ENCODE assay signal across 1 cellular context in the genomic region with DNA sequence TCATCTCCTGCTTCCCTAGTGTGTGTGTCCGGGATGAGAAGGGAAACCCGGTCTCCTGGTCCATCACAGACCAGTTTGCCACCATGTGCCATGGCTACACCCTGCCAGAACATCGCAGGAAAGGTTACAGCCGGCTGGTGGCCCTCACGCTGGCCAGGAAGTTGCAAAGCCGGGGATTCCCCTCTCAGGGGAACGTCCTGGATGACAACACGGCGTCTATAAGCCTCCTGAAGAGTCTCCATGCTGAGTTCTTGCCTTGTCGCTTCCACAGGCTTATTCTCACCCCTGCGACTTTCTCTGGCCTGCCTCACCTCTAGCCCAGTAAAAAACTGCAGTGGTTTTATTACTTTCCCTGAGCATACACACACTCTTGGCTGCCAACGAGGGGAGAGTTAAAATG.
TF ChIP-seq lines count a peak whose summit lies in the region.

No MANE protein-coding gene starts in this region.

TF ChIP-seq in K562, 482 proteins besides CTCF, POLR2A, EP300 and RAD21 (continued from another document):
- TF ChIP-seq, protein P1, sequence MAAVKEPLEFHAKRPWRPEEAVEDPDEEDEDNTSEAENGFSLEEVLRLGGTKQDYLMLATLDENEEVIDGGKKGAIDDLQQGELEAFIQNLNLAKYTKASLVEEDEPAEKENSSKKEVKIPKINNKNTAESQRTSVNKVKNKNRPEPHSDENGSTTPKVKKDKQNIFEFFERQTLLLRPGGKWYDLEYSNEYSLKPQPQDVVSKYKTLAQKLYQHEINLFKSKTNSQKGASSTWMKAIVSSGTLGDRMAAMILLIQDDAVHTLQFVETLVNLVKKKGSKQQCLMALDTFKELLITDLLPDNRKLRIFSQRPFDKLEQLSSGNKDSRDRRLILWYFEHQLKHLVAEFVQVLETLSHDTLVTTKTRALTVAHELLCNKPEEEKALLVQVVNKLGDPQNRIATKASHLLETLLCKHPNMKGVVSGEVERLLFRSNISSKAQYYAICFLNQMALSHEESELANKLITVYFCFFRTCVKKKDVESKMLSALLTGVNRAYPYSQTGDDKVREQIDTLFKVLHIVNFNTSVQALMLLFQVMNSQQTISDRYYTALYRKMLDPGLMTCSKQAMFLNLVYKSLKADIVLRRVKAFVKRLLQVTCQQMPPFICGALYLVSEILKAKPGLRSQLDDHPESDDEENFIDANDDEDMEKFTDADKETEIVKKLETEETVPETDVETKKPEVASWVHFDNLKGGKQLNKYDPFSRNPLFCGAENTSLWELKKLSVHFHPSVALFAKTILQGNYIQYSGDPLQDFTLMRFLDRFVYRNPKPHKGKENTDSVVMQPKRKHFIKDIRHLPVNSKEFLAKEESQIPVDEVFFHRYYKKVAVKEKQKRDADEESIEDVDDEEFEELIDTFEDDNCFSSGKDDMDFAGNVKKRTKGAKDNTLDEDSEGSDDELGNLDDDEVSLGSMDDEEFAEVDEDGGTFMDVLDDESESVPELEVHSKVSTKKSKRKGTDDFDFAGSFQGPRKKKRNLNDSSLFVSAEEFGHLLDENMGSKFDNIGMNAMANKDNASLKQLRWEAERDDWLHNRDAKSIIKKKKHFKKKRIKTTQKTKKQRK (IDR thresholded peaks at IDR 0.05; ENCODE audit: borderline replicate concordance, low read depth, low read length) = no peak
- TF ChIP-seq SOX6 (IDR thresholded peaks at IDR 0.05) (no peak), CBX3 (IDR thresholded peaks at IDR 0.05; ENCODE audit: borderline replicate concordance in 1 of 2, low read length in 2 of 2) (no peak), SAFB2 (IDR thresholded peaks at IDR 0.05; ENCODE audit: borderline replicate concordance, low read depth, low read length, severe bottlenecking) (no peak)
- TF ChIP-seq, protein P2, sequence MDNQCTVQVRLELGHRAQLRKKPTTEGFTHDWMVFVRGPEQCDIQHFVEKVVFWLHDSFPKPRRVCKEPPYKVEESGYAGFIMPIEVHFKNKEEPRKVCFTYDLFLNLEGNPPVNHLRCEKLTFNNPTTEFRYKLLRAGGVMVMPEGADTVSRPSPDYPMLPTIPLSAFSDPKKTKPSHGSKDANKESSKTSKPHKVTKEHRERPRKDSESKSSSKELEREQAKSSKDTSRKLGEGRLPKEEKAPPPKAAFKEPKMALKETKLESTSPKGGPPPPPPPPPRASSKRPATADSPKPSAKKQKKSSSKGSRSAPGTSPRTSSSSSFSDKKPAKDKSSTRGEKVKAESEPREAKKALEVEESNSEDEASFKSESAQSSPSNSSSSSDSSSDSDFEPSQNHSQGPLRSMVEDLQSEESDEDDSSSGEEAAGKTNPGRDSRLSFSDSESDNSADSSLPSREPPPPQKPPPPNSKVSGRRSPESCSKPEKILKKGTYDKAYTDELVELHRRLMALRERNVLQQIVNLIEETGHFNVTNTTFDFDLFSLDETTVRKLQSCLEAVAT (IDR thresholded peaks at IDR 0.05) = no peak
TF ChIP-seq in K562: peak in this region for 0.
